Comparison of ENCODE assay signal across 27 cellular contexts in genomic region chr1:81371864-81372263, GRCh38.
"Had no signal": no experiment of that assay in that cellular context is flagged by ENCODE, and none has a peak within 500 bp of the region (broad histone marks: within the 10 kb centered on the region; RNA-seq: fewer than 3 reads in every experiment).

No MANE protein-coding gene starts in this region.

- ATAC-seq: activated CD8-positive, alpha-beta memory T cell treated with anti-CD3 and anti-CD28 coated beads, Interleukin-2, amount 10 ng/mL, durations not matched to agents 7 days and 5 days; activated CD8-positive, alpha-beta T cell treated with anti-CD3 and anti-CD28 coated beads, Interleukin-2, amount 10 ng/mL, durations not matched to agents 7 days and 5 days; activated naive CD4-positive, alpha-beta T cell treated with anti-CD3 and anti-CD28 coated beads, Interleukin-2, amount 50 U/mL, for 72 hours; activated T-cell treated with anti-CD3 and anti-CD28 coated beads, Interleukin-2, amount 50 U/mL, for 72 hours; gastroesophageal sphincter; heart right ventricle had no signal

- H3K27me3 ChIP-seq: ascending aorta, brain microvascular endothelial cell, dorsolateral prefrontal cortex, esophagus squamous epithelium, gastroesophageal sphincter, heart right ventricle had no signal

- DNase-seq: activated CD4-positive, alpha-beta memory T cell treated with anti-CD3 and anti-CD28 coated beads for 36 hours; activated CD4-positive, alpha-beta T cell treated with anti-CD3 and anti-CD28 coated beads for 1 hour; activated CD4-positive, alpha-beta T cell treated with anti-CD3 and anti-CD28 coated beads, Interleukin-2, amount 10 ng/mL, durations not matched to agents 24 days and 14 days; activated CD4-positive, CD25-positive, alpha-beta regulatory T cell; activated CD8-positive, alpha-beta memory T cell treated with anti-CD3 and anti-CD28 coated beads, Interleukin-2, amount 10 ng/mL, durations not matched to agents 7 days and 5 days; activated CD8-positive, alpha-beta memory T cell treated with anti-CD3 and anti-CD28 coated beads, Interleukin-2, amount 50 U/mL, for 4 hours; activated CD8-positive, alpha-beta T cell treated with anti-CD3 and anti-CD28 coated beads, Interleukin-2, amount 10 ng/mL, durations not matched to agents 7 days and 5 days; activated gamma-delta T cell; activated naive CD4-positive, alpha-beta T cell; activated naive CD4-positive, alpha-beta T cell treated with anti-CD3 and anti-CD28 coated beads, Interleukin-2, amount 10 ng/mL, durations not matched to agents 7 days and 5 days; activated naive CD8-positive, alpha-beta T cell treated with anti-CD3 and anti-CD28 coated beads, Interleukin-2, amount 10 ng/mL, durations not matched to agents 7 days and 5 days; activated T-cell treated with anti-CD3 and anti-CD28 coated beads, Interleukin-2, amount 50 U/mL, for 24 hours; activated T-cell treated with anti-CD3 and anti-CD28 coated beads, Interleukin-2, amount 50 U/mL, for 72 hours; brain microvascular endothelial cell; dorsolateral prefrontal cortex; effector memory CD4-positive, alpha-beta T cell; endodermal cell; esophagus squamous epithelium; foreskin melanocyte; heart right ventricle; T-helper 2 cell had no signal

- H3K4me1 ChIP-seq: ascending aorta, esophagus squamous epithelium, gastroesophageal sphincter had no signal

- FAIRE-seq: bronchial epithelial cell had no signal

- H3K9me3 ChIP-seq: ascending aorta, esophagus squamous epithelium, gastroesophageal sphincter had no signal

- H3K27ac ChIP-seq: ascending aorta, brain microvascular endothelial cell, coronary artery, dorsolateral prefrontal cortex, epithelial cell of prostate, esophagus squamous epithelium, gastroesophageal sphincter, heart right ventricle had no signal

- H3K36me3 ChIP-seq: ascending aorta, brain microvascular endothelial cell, esophagus squamous epithelium, gastroesophageal sphincter, heart right ventricle had no signal

- H3K4me3 ChIP-seq: ascending aorta, coronary artery, dorsolateral prefrontal cortex, esophagus squamous epithelium, gastroesophageal sphincter, heart right ventricle had no signal
